In the genomic region with DNA sequence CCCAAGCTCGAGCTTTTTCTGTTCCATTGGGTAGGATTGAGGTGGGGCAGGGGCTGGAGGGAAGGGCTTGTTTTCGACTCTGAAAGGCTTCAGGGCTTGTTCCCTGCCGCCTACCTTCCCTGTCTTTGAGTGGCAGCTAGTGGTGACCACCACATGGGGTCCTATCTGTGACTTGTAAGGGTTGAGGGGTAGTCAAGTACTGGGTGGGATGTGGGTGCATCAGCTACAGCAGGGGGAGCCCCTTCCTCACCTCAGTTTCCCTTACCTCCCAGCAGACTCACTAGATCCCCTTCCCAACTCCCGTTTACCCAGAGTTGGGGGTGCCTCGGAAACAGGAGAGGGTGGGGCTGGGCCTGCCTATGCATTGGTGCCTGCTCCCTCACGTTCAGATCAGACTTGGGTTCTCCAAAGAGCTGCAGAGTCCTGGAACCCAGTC, we compare ENCODE assay signal across 12 cellular contexts. TPM values are rescaled to one million over a fixed set of nuclear protein-coding genes. Genes with fewer than 3 reads are reported as not detected.
DNase-seq lines count a peak whose midpoint lies in the region; ATAC-seq and TF ChIP-seq lines count a peak whose summit lies in the region.
"Had no signal": no experiment of that assay in that cellular context is flagged by ENCODE, and none has a peak within 500 bp of the region (broad histone marks: within the 10 kb centered on the region; RNA-seq: fewer than 3 reads in every experiment).

No MANE protein-coding gene starts in this region.

- no peak overlapping the region for H2BK20ac ChIP-seq in H9 (ENCODE audit: low read depth, low read length, poor library complexity, severe bottlenecking)

- H3K4me2 ChIP-seq in BLaER1 treated with 17β-estradiol and CSF1 and Interleukin-3, amounts not matched to agents 10 nM and 100 nM, result peak overlapping the region; percentile 87 to 99 (median 94)
- H3K4me2 ChIP-seq in H9 (ENCODE audit: insufficient read depth, insufficient read length, low read length), result peak overlapping the region; percentile 54

- H3K14ac ChIP-seq in H9 (ENCODE audit: insufficient read depth, low read length), result no peak overlapping the region

- H3K4me3 Mint-ChIP-seq in H9, result peak overlapping the region; percentile 56 to 78
- peak overlapping the region; percentile 67 to 90 (median 82) for H3K4me3 Mint-ChIP-seq in brain
- H3K4me3 Mint-ChIP-seq in naive thymus-derived CD8-positive, alpha-beta T cell, result peak overlapping the region; percentile 50 to 78 (median 70)

- no peak for ATAC-seq in naive thymus-derived CD8-positive, alpha-beta T cell
- ATAC-seq in GM18870 (IDR thresholded peaks at IDR 0.05; ENCODE audit: unreplicated experiment) (no peak), HG03439 (IDR thresholded peaks at IDR 0.05; ENCODE audit: unreplicated experiment) (no peak)

- peaks cover 0 to 34% (median 12%) of the 10 kb centered on the region in 11 experiments; a peak in 8 of 22 replicates for H4K20me1 ChIP-seq in BLaER1 treated with 17β-estradiol and CSF1 and Interleukin-3, amounts not matched to agents 10 nM and 100 nM
- H4K20me1 ChIP-seq in H9 (ENCODE audit: control insufficient read depth, insufficient read depth, insufficient read length), result no peaks in the 10 kb centered on the region

- no peaks in the 10 kb centered on the region for H3K9me3 ChIP-seq in BLaER1 treated with 17β-estradiol and CSF1 and Interleukin-3, amounts not matched to agents 10 nM and 100 nM (replicated peaks in 1 of 11)
- H3K9me3 ChIP-seq in H9 (ENCODE audit: control insufficient read depth, low read depth, low read length) (no peaks in the 10 kb centered on the region), adrenal gland (replicated peaks in 1 of 3) (no peaks in the 10 kb centered on the region)
- H3K9me3 ChIP-seq: heart left ventricle had no signal

- intact Hi-C loops in adrenal gland (cut with DNase I), result no loop called here

- no CpG with 5 or more reads among the region's 6 CpGs for WGBS in H9 (ENCODE audit: extremely low coverage, insufficient read length, low lambda C conversion rate)
- 48 to 72% (median 59%) methylated on average over 5 to 6 of the region's 6 CpGs for WGBS in adrenal gland, 4 donors

- peaks cover 49 to 97% (median 95%) of the 10 kb centered on the region in 10 experiments for H3K4me1 ChIP-seq in BLaER1 treated with 17β-estradiol and CSF1 and Interleukin-3, amounts not matched to agents 10 nM and 100 nM
- peaks cover 18% of the 10 kb centered on the region for H3K4me1 ChIP-seq in H9 (ENCODE audit: insufficient read depth, low read length)
- peaks cover 16 to 24% of the 10 kb centered on the region in 2 donors for H3K4me1 ChIP-seq in adrenal gland (replicated peaks in 1 of 2)

- no peak overlapping the region for H3K18ac ChIP-seq in H9 (ENCODE audit: insufficient read length, low read depth, low read length)

- H3K4me1 Mint-ChIP-seq in H9 (peaks cover 44 to 70% of the 10 kb centered on the region in 2 experiments), brain (peaks cover 86% of the 10 kb centered on the region)
- peaks cover 7 to 48% (median 32%) of the 10 kb centered on the region in 4 donors for H3K4me1 Mint-ChIP-seq in naive thymus-derived CD8-positive, alpha-beta T cell

- H3K79me1 ChIP-seq in H9 (ENCODE audit: insufficient read depth, low read depth, low read length, poor library complexity, severe bottlenecking), result no peaks in the 10 kb centered on the region

- no peak overlapping the region for H2BK120ac ChIP-seq in H9 (ENCODE audit: low read depth, low read length, poor library complexity, severe bottlenecking)

- H3T11ph ChIP-seq in H9 (ENCODE audit: low read length), result no peak overlapping the region

- no peak for TF ChIP-seq POLR2A in adrenal gland (IDR thresholded peaks at IDR 0.05)

- DNase-seq in H9 (no peak), NCI-H2196 (lab: John Stamatoyannopoulos, UW; ENCODE audit: unreplicated experiment) (no peak), adrenal gland (no peak)
- DNase-seq in naive thymus-derived CD8-positive, alpha-beta T cell, result no peak
- DNase-seq: DMS79 treated with DMSO at 0.1 percent for 48 hours had no signal

- H2BK5ac ChIP-seq in H9 (ENCODE audit: insufficient read length, low read length), result no peak overlapping the region

- H4K8ac ChIP-seq in H9 (replicated peaks; ENCODE audit: insufficient read length, low read depth, low read length), result no peak overlapping the region

- no peak overlapping the region for H4K5ac ChIP-seq in H9 (ENCODE audit: insufficient read length, low read depth, low read length)

- H3K27me3 Mint-ChIP-seq in H9 (ENCODE audit: low read depth) (peaks cover 73% of the 10 kb centered on the region), brain (peaks cover 15% of the 10 kb centered on the region)
- peaks cover 2 to 43% (median 31%) of the 10 kb centered on the region in 5 donors for H3K27me3 Mint-ChIP-seq in naive thymus-derived CD8-positive, alpha-beta T cell

- H2AFZ ChIP-seq in H9 (ENCODE audit: low read length), result no peak overlapping the region

- peak overlapping the region; percentile 45 to 72 (median 62); a peak in 19 of 20 replicates for H3K4me3 ChIP-seq in BLaER1 treated with 17β-estradiol and CSF1 and Interleukin-3, amounts not matched to agents 10 nM and 100 nM
- H3K4me3 ChIP-seq in adrenal gland, result no peak overlapping the region

- H3K36me3 Mint-ChIP-seq in H9 (ENCODE audit: insufficient read depth in 1 of 3, low read depth in 3 of 3) (no peaks in the 10 kb centered on the region; a peak in 1 of 7 replicates), brain (peaks cover 8% of the 10 kb centered on the region)
- H3K36me3 Mint-ChIP-seq in naive thymus-derived CD8-positive, alpha-beta T cell, result no peaks in the 10 kb centered on the region

- H3K27me3 ChIP-seq in BLaER1 treated with 17β-estradiol and CSF1 and Interleukin-3, amounts not matched to agents 10 nM and 100 nM, result peaks cover 12 to 44% (median 18%) of the 10 kb centered on the region in 11 experiments; a peak in 20 of 22 replicates
- H3K27me3 ChIP-seq in H9 (ENCODE audit: insufficient read depth, low read length), result peaks cover 16% of the 10 kb centered on the region
- H3K27me3 ChIP-seq in adrenal gland, result no peaks in the 10 kb centered on the region

- H3K9me3 Mint-ChIP-seq in H9 (no peaks in the 10 kb centered on the region), brain (no peaks in the 10 kb centered on the region)
- H3K9me3 Mint-ChIP-seq in naive thymus-derived CD8-positive, alpha-beta T cell, result no peaks in the 10 kb centered on the region
- H3K9me3 Mint-ChIP-seq: activated T-helper 1 cell treated with anti-CD3 and anti-CD28 coated beads, Interleukin-12 subunit alpha, Interleukin-12 subunit beta, Interleukin-2, Interleukin-4 antibody, amounts not matched to agents 30 ng/mL and 10 ng/mL and 1 ng/mL, durations not matched to agents 14 hours and 24 hours and 36 hours had no signal

- no peak overlapping the region for H2AK5ac ChIP-seq in H9 (ENCODE audit: insufficient read length, low read length)

- H3K27ac Mint-ChIP-seq in H9 (no peak overlapping the region), brain (peak overlapping the region; percentile 22 to 99 (median 75))
- H3K27ac Mint-ChIP-seq in naive thymus-derived CD8-positive, alpha-beta T cell, result peak overlapping the region in 4 of 10 donors; percentile 52 to 75 (median 57)
- H3K27ac Mint-ChIP-seq: activated T-helper 1 cell treated with anti-CD3 and anti-CD28 coated beads, Interleukin-12 subunit alpha, Interleukin-12 subunit beta, Interleukin-2, Interleukin-4 antibody, amounts not matched to agents 30 ng/mL and 10 ng/mL and 1 ng/mL, durations not matched to agents 14 hours and 24 hours and 36 hours had no signal

- no peak overlapping the region for H3K4ac ChIP-seq in H9 (ENCODE audit: low read depth, low read length)

- H2BK12ac ChIP-seq in H9 (ENCODE audit: insufficient read length, low read depth, low read length), result no peak overlapping the region

- H3K23ac ChIP-seq in H9 (ENCODE audit: insufficient read length, low read depth, low read length), result no peak overlapping the region

- H3K9ac ChIP-seq in BLaER1 treated with 17β-estradiol and CSF1 and Interleukin-3, amounts not matched to agents 10 nM and 100 nM, result peak overlapping the region in 9 of 11 experiments; percentile 60 to 80 (median 75); a peak in 17 of 22 replicates
- no peak overlapping the region for H3K9ac ChIP-seq in H9 (ENCODE audit: extremely low read depth, insufficient read length, low read length)

- POLR2A ChIA-PET in naive thymus-derived CD8-positive, alpha-beta T cell (lab: Charles Lee), result no interaction called here

- H3K27ac ChIP-seq in BLaER1 treated with 17β-estradiol and CSF1 and Interleukin-3, amounts not matched to agents 10 nM and 100 nM, result peak overlapping the region in 7 of 11 experiments; percentile 68 to 79 (median 76); a peak in 13 of 22 replicates
- H3K27ac ChIP-seq in H9 (ENCODE audit: insufficient read length, low read depth, low read length) (no peak overlapping the region), adrenal gland (no peak overlapping the region)

- no peak overlapping the region for H3K56ac ChIP-seq in H9 (ENCODE audit: insufficient read length, low read depth, low read length)

- H2BK15ac ChIP-seq in H9 (ENCODE audit: low read depth, low read length), result no peak overlapping the region

- TF ChIP-seq CTCF in H9 (conservative IDR thresholded peaks at IDR 0.05), result no peak
- no peak for TF ChIP-seq CTCF in brain (conservative IDR thresholded peaks at IDR 0.05)
- no peak for TF ChIP-seq CTCF in adrenal gland (IDR thresholded peaks at IDR 0.05)

- peaks cover 5% of the 10 kb centered on the region for H3K23me2 ChIP-seq in H9 (ENCODE audit: insufficient read length, low read depth, low read length, poor library complexity, severe bottlenecking)

- H3K79me2 ChIP-seq in H9 (ENCODE audit: insufficient read depth, low read length), result no peaks in the 10 kb centered on the region

- H3K36me3 ChIP-seq in BLaER1 treated with 17β-estradiol and CSF1 and Interleukin-3, amounts not matched to agents 10 nM and 100 nM, result no peaks in the 10 kb centered on the region
- H3K36me3 ChIP-seq in adrenal gland (replicated peaks in 1 of 2), result no peaks in the 10 kb centered on the region
- H3K36me3 ChIP-seq: heart left ventricle had no signal

- H4K91ac ChIP-seq in H9 (ENCODE audit: insufficient read length, low read depth, low read length), result no peak overlapping the region

RNA-seq across cellular contexts. Expression of a gene that starts 5.9 kb away (rescaled TPM):
- 0.83 and 0.99 TPM in 2 replicates for total RNA-seq in H9 (2021)
- 8.1 TPM for polyA plus RNA-seq in brain (ENCODE audit: insufficient read depth, low read depth, low replicate concordance)
- under 1 TPM in 1 of 2 experiments, not detected in 1; 0.19 TPM for total RNA-seq in naive thymus-derived CD8-positive, alpha-beta T cell
- not detected for polyA plus RNA-seq in naive thymus-derived CD8-positive, alpha-beta T cell
- total RNA-seq in adrenal gland, result 1 to 10 TPM in 5 of 8 donors, under 1 TPM in 2, not detected in 1; 0.22 to 3.9 (median 1.2) TPM
- 1 to 10 TPM in 2 of 3 donors, under 1 TPM in 1; 0.51 to 7.0 (median 2.8) TPM for polyA plus RNA-seq in adrenal gland
- total RNA-seq: activated T-helper 1 cell treated with anti-CD3 and anti-CD28 coated beads, Interleukin-12 subunit alpha, Interleukin-12 subunit beta, Interleukin-2, Interleukin-4 antibody, amounts not matched to agents 30 ng/mL and 10 ng/mL and 1 ng/mL, durations not matched to agents 14 hours and 24 hours and 36 hours; subcutaneous adipose tissue had no signal

Comparison
In these comparisons a context has a peak if more than half of its experiments do, and no peak if none do; other contexts are left out.
1. H3K27ac ChIP-seq: peak in BLaER1 treated with 17β-estradiol and CSF1 and Interleukin-3, amounts not matched to agents 10 nM and 100 nM (7 of 11); none in H9 (single experiment) and adrenal gland (0 of 5).
2. H3K4me3 ChIP-seq: peak in BLaER1 treated with 17β-estradiol and CSF1 and Interleukin-3, amounts not matched to agents 10 nM and 100 nM (10 of 10); none in adrenal gland (0 of 4).
3. H3K27ac Mint-ChIP-seq: peak in brain (5 of 5); none in H9 (0 of 3).
4. Peak in every context shown above with its lines, with median percentiles within 50 percentile points of each other: H3K4me3 Mint-ChIP-seq.